ENCODE assay signal across 12 cellular contexts in genomic region chr10:102300289-102300843, GRCh38. TPM values are rescaled to one million over a fixed set of nuclear protein-coding genes. Genes with fewer than 3 reads are reported as not detected.
DNase-seq lines count a peak whose midpoint lies in the region; ATAC-seq, FAIRE-seq and TF ChIP-seq lines count a peak whose summit lies in the region.
"Had no signal": no experiment of that assay in that cellular context is flagged by ENCODE, and none has a peak within 500 bp of the region (broad histone marks: within the 10 kb centered on the region; RNA-seq: fewer than 3 reads in every experiment).

No MANE protein-coding gene starts in this region.

- DNase-seq in A172 (ENCODE audit: low spot score) = peak; percentile 82
- peak; percentile 79 for DNase-seq in GM23248
- no peak for DNase-seq in GM12878 (ENCODE audit: low read depth, low spot score)
- no peak for DNase-seq in keratinocyte (ENCODE audit: low read depth, low spot score)
- DNase-seq in sigmoid colon = no peak
- no peak for DNase-seq in NCI-H2029 treated with DMSO at 0.1 percent for 48 hours (lab: John Stamatoyannopoulos, UW)
- DNase-seq: COR-L47; cortex of kidney; Karpas-422; stimulated activated CD4-positive, alpha-beta T cell treated with anti-CD3 and anti-CD28 coated beads, Interleukin-4, amount 100 ng/mL, for 4 hours had no signal

- FAIRE-seq in GM12878 (lab: Jason Lieb, UNC) (no peak), keratinocyte (lab: Jason Lieb, UNC) (peak; percentile 36)

- H3K9ac ChIP-seq in GM23248 (peak overlapping the region; percentile 56), GM12878 (ENCODE audit: control insufficient read depth, insufficient read depth, low read length) (no peak overlapping the region), keratinocyte (ENCODE audit: control insufficient read depth, extremely low read depth, insufficient read depth, low read length) (no peak overlapping the region)

- H3K27me3 ChIP-seq in GM23248 (replicated peaks; ENCODE audit: insufficient read depth) (no peaks in the 10 kb centered on the region), GM12878 (replicated peaks in 1 of 2; ENCODE audit: control insufficient read depth in 2 of 2, insufficient read depth in 2 of 2, low read length in 1 of 2) (no peaks in the 10 kb centered on the region), keratinocyte (ENCODE audit: control insufficient read depth, extremely low read depth, insufficient read depth, low read length) (no peaks in the 10 kb centered on the region), sigmoid colon (no peaks in the 10 kb centered on the region)

- intact Hi-C loops in GM12878 (cut with micrococcal nuclease; ENCODE audit: unreplicated experiment) = no loop called here
- intact Hi-C loops in sigmoid colon (cut with DNase I) = no loop called here

- POLR2A ChIA-PET in GM12878 (lab: Charles Lee) = interaction anchor here (0.6 to 1.1 kb wide), 2 partner anchors 8 to 13 kb away, joined by 3 to 5 read pairs; no protein-coding TSS in a partner anchor

- no peak for TF ChIP-seq POLR2A in GM12878 (IDR thresholded peaks at IDR 0.05; ENCODE audit: low read depth, low read length)
- TF ChIP-seq POLR2A in sigmoid colon (IDR thresholded peaks at IDR 0.05) = no peak

- H3K9me1 ChIP-seq in keratinocyte (ENCODE audit: control insufficient read depth, extremely low read depth, insufficient read depth, low read length) = peaks cover 3% of the 10 kb centered on the region

- H3K4me1 ChIP-seq in GM23248 (ENCODE audit: insufficient read depth) (peaks cover 11% of the 10 kb centered on the region), GM12878 (ENCODE audit: control insufficient read depth, insufficient read depth, low read length) (peaks cover 7% of the 10 kb centered on the region), keratinocyte (ENCODE audit: control insufficient read depth, extremely low read depth, insufficient read depth, low read length) (peaks cover 12% of the 10 kb centered on the region), sigmoid colon (peaks cover 0 to 15% (median 12%) of the 10 kb centered on the region in 4 donors)

- TF ChIP-seq EP300 in GM12878 (IDR thresholded peaks at IDR 0.05; ENCODE audit: borderline replicate concordance in 1 of 2, control insufficient read depth in 1 of 2, low read depth in 2 of 2, low read length in 2 of 2) (no peak), sigmoid colon (IDR thresholded peaks at IDR 0.05) (no peak)

- H3K4me2 ChIP-seq in GM23248 (ENCODE audit: unreplicated experiment) (peak overlapping the region; percentile 52), GM12878 (ENCODE audit: control insufficient read depth, insufficient read depth) (peak overlapping the region; percentile 60), keratinocyte (ENCODE audit: control insufficient read depth, extremely low read depth, insufficient read depth, low read depth, low read length) (no peak overlapping the region)

- no peaks in the 10 kb centered on the region for H3K9me3 ChIP-seq in GM23248 (ENCODE audit: low read depth)
- H3K9me3 ChIP-seq in GM12878 (replicated peaks; ENCODE audit: control insufficient read depth, insufficient read depth, low read length) = no peaks in the 10 kb centered on the region
- H3K9me3 ChIP-seq in keratinocyte (ENCODE audit: control insufficient read depth, low read depth, low read length) = no peaks in the 10 kb centered on the region
- H3K9me3 ChIP-seq in sigmoid colon = no peaks in the 10 kb centered on the region

- H3K4me3 ChIP-seq in GM23248 = peak overlapping the region; percentile 32
- H3K4me3 ChIP-seq in GM12878 = no peak overlapping the region
- no peak overlapping the region for H3K4me3 ChIP-seq in keratinocyte (ENCODE audit: control insufficient read depth in 2 of 3, extremely low read depth in 1 of 3, insufficient read depth in 2 of 3, low read depth in 1 of 3, low read length in 3 of 3)
- no peak overlapping the region for H3K4me3 ChIP-seq in sigmoid colon

- in situ Hi-C loops in GM23248 (cut with MboI) (no loop called here), GM12878 (cut with MboI) (no loop called here)

- RAD21 ChIA-PET in GM12878 (lab: Charles Lee; ENCODE audit: unreplicated experiment) = no interaction called here

- H4K20me1 ChIP-seq in GM23248 (ENCODE audit: insufficient read depth) = no peaks in the 10 kb centered on the region; the same call in none of the 2 replicates
- no peaks in the 10 kb centered on the region for H4K20me1 ChIP-seq in GM12878 (ENCODE audit: control insufficient read depth, insufficient read depth)
- H4K20me1 ChIP-seq in keratinocyte (ENCODE audit: control insufficient read depth, extremely low read depth, insufficient read depth, low read length) = peaks cover 4% of the 10 kb centered on the region

- H3K36me3 ChIP-seq in GM23248 (ENCODE audit: low read depth) (no peaks in the 10 kb centered on the region), GM12878 (ENCODE audit: control insufficient read depth in 2 of 2, insufficient read depth in 2 of 2, low read length in 1 of 2) (peaks cover 0 to 2% of the 10 kb centered on the region in 2 experiments; a peak in 1 of 4 replicates), keratinocyte (ENCODE audit: control insufficient read depth in 2 of 2, extremely low read depth in 1 of 2, insufficient read depth in 2 of 2, low read length in 2 of 2) (peaks cover 0 to 4% of the 10 kb centered on the region in 2 experiments), sigmoid colon (no peaks in the 10 kb centered on the region)

- H3K9me2 ChIP-seq in GM23248 (ENCODE audit: insufficient read depth) = no peaks in the 10 kb centered on the region

- CTCF ChIA-PET in GM12878 (lab: Yijun Ruan, JAX) = interaction anchor here (0.9 to 1.5 kb wide), 3 partner anchors 12 to 51 kb away, joined by 3 to 4 read pairs (median 4); no protein-coding TSS in a partner anchor

- peaks cover 78% of the 10 kb centered on the region for H3K79me2 ChIP-seq in GM23248 (ENCODE audit: insufficient read depth)
- H3K79me2 ChIP-seq in GM12878 (ENCODE audit: control insufficient read depth, insufficient read depth, low read length) = peaks cover 13% of the 10 kb centered on the region
- H3K79me2 ChIP-seq in keratinocyte (ENCODE audit: control insufficient read depth, insufficient read depth, low read length) = peaks cover 37% of the 10 kb centered on the region

- WGBS in GM23248 (ENCODE audit: low coverage in 1 of 2, low lambda C conversion rate in 2 of 2, missing lambda C conversion rate in 2 of 2), 2 experiments = 48 to 50% methylated on average over 4 of the region's 4 CpGs
- WGBS in GM12878 (ENCODE audit: insufficient coverage, insufficient replicate concordance, low lambda C conversion rate, missing lambda C conversion rate) = 83% methylated on average over 4 of the region's 4 CpGs
- WGBS in sigmoid colon, 2 donors = 71 to 81% methylated on average over 4 of the region's 4 CpGs

- TF ChIP-seq RAD21 in GM12878 (IDR thresholded peaks at IDR 0.05; ENCODE audit: insufficient read depth, low read depth, low read length) = no peak

- H3K27ac ChIP-seq in GM23248 (peak overlapping the region; percentile 81), GM12878 (ENCODE audit: control insufficient read depth, insufficient read depth) (peak overlapping the region; percentile 6; the same call in 1 of the 2 replicates), keratinocyte (ENCODE audit: control insufficient read depth, insufficient read depth, low read length) (peak overlapping the region; percentile 4), sigmoid colon (no peak overlapping the region)

- SMC1A ChIA-PET in GM12878 (lab: Charles Lee; ENCODE audit: uncharacterized antibody, unreplicated experiment) = interaction anchor here (0.9 to 1.2 kb wide), 4 partner anchors 9 to 52 kb away, joined by 3 read pairs; no protein-coding TSS in a partner anchor

- peaks cover 20% of the 10 kb centered on the region for H3F3A ChIP-seq in GM23248 (ENCODE audit: insufficient read depth)

- ATAC-seq in GM12878 (peak; percentile 62), HG03520 (IDR thresholded peaks at IDR 0.05; ENCODE audit: unreplicated experiment) (no peak), HG03432 (IDR thresholded peaks at IDR 0.05; ENCODE audit: unreplicated experiment) (no peak)

- TF ChIP-seq CTCF in GM12878 (IDR thresholded peaks at IDR 0.05 in 2 of 3, conservative IDR thresholded peaks at IDR 0.05 in 1 of 3; ENCODE audit: control insufficient read depth in 2 of 3, extremely low read depth in 1 of 3, insufficient read depth in 1 of 3, low read depth in 3 of 3, low read length in 3 of 3) (no peak), keratinocyte (optimal IDR thresholded peaks at IDR 0.05 in 1 of 3, IDR thresholded peaks at IDR 0.05 in 1 of 3, conservative IDR thresholded peaks at IDR 0.05 in 1 of 3; ENCODE audit: extremely low read depth in 1 of 3, insufficient read depth in 2 of 3, low read length in 3 of 3) (no peak), sigmoid colon (IDR thresholded peaks at IDR 0.05) (no peak)

- dilution Hi-C loops in keratinocyte (cut with MboI; ENCODE audit: extremely low pct_ligation_motif_present, low sequenced_read_pairs) = no loop called here

- BruUV-seq in GM12878 (replicated peaks; lab: Mats Ljungman, UMichigan) = no TSS peak

- H2AFZ ChIP-seq in GM23248 (no peak overlapping the region), GM12878 (ENCODE audit: control insufficient read depth, low read depth, low read length) (no peak overlapping the region), keratinocyte (ENCODE audit: control insufficient read depth, low read length) (no peak overlapping the region)

RNA-seq across cellular contexts. Expression of gene GBF1, which starts 55.0 kb away (rescaled TPM):
- 31.9 and 32.9 TPM in 2 replicates for total RNA-seq in A172 (2014; rRNA removed; shearing (Covaris generic))
- 43.9 and 48.7 TPM in 2 replicates for total RNA-seq in GM23248 (2014; rRNA removed; shearing (Covaris generic))
- 28.1 and 29.8 TPM in 2 replicates for polyA plus RNA-seq in GM23248 (2016; fragmentation: Nextera tagmentation; extraction: Ambion mirVana)
- total RNA-seq in GM12878 (2013; cell fraction: nucleolus; rRNA removed) = 47.9 and 50.1 TPM in 2 replicates
- total RNA-seq in GM12878 (2014; rRNA removed) = 21.4 and 23.0 TPM in 2 replicates
- 13.3 and 13.8 TPM in 2 replicates for total RNA-seq in GM12878 (2014; rRNA removed; fragmentation: Illumina TruSeq; extraction: Trizol)
- total RNA-seq in GM12878 (2021) = 38.8 and 42.0 TPM in 2 replicates
- 23.0 TPM for polyA plus RNA-seq in GM12878 (2011; ENCODE audit: low read depth)
- polyA plus RNA-seq in GM12878 (2011; rRNA removed) = 6.5 and 20.7 TPM in 2 replicates
- polyA plus RNA-seq in GM12878 (2011; cell fraction: cytosol; rRNA removed) = 15.0 and 20.8 TPM in 2 replicates
- polyA plus RNA-seq in GM12878 (2011; cell fraction: nucleus; rRNA removed) = 46.7 and 52.1 TPM in 2 replicates
- polyA plus RNA-seq in GM12878 (2012) = 29.0 and 31.0 TPM in 2 replicates
- 25.5 and 30.4 TPM in 2 replicates for polyA plus RNA-seq in GM12878 (2014; fragmentation: Illumina TruSeq; extraction: Trizol)
- 1 to 10 TPM in 1 of 2 experiments, under 1 TPM in 1; 0.82 to 1.2 TPM for polyA plus RNA-seq in GM12878 (2014; fragmentation: Nextera tagmentation; extraction: Ambion mirVana)
- polyA plus RNA-seq in GM12878 (2014; rRNA removed) = 19.6 and 24.3 TPM in 2 replicates
- polyA plus RNA-seq in GM12878 (2016; fragmentation: Nextera tagmentation; extraction: Ambion mirVana) = 10 to 100 TPM; 29.5 to 35.6 TPM
- 30.3 and 46.3 TPM in 2 replicates for polyA minus RNA-seq in GM12878 (2011; rRNA and poly(A)+ RNA removed)
- polyA minus RNA-seq in GM12878 (2011; cell fraction: cytosol; rRNA and poly(A)+ RNA removed) = 16.7 and 19.4 TPM in 2 replicates
- polyA minus RNA-seq in GM12878 (2011; cell fraction: nucleus; rRNA and poly(A)+ RNA removed) = 38.2 and 44.3 TPM in 2 replicates
- polyA plus RNA-seq in keratinocyte = 14.7 to 27.0 TPM (median 17.4 TPM) in 3 replicates
- 9.5 TPM for polyA plus RNA-seq in keratinocyte (2011; ENCODE audit: low read depth)
- 17.5 and 18.3 TPM in 2 replicates for polyA plus RNA-seq in keratinocyte (2011; cell fraction: cytosol; rRNA removed)
- polyA plus RNA-seq in keratinocyte (2011; cell fraction: nucleus; rRNA removed) = 51.6 and 59.4 TPM in 2 replicates
- 18.5 and 35.6 TPM in 2 replicates for polyA plus RNA-seq in keratinocyte (2012; ENCODE audit: low replicate concordance)
- 46.2 to 106 TPM (median 67.6 TPM) in 3 replicates for polyA minus RNA-seq in keratinocyte
- 27.8 TPM for polyA minus RNA-seq in keratinocyte (2011; cell fraction: cytosol; rRNA and poly(A)+ RNA removed)
- 62.0 and 97.2 TPM in 2 replicates for polyA minus RNA-seq in keratinocyte (2011; cell fraction: nucleus; rRNA and poly(A)+ RNA removed)
- 10 to 100 TPM; 18.1 to 38.2 (median 21.4) TPM for total RNA-seq in sigmoid colon
- polyA plus RNA-seq in sigmoid colon = 10 to 100 TPM in 2 of 3 donors, 1 to 10 TPM in 1; 8.4 to 28.7 (median 14.8) TPM

RNA-seq across cellular contexts. Expression of gene PITX3, which starts 59.1 kb away (rescaled TPM):
- not detected in 2 replicates for total RNA-seq in A172 (2014; rRNA removed; shearing (Covaris generic))
- total RNA-seq in GM23248 (2014; rRNA removed; shearing (Covaris generic)) = not detected in 2 replicates
- polyA plus RNA-seq in GM23248 (2016; fragmentation: Nextera tagmentation; extraction: Ambion mirVana) (not detected in 2 replicates), GM12878 (2011; rRNA removed) (not detected in 2 replicates), GM12878 (2014; fragmentation: Illumina TruSeq; extraction: Trizol) (not detected in 2 replicates), GM12878 (2014; fragmentation: Nextera tagmentation; extraction: Ambion mirVana) (not detected), GM12878 (2014; rRNA removed) (not detected in 2 replicates), GM12878 (2016; fragmentation: Nextera tagmentation; extraction: Ambion mirVana) (not detected), keratinocyte (not detected in 3 replicates), sigmoid colon (not detected)
- total RNA-seq in GM12878 (2013; cell fraction: nucleolus; rRNA removed) = not detected in 2 replicates
- total RNA-seq in GM12878 (2014; rRNA removed) (not detected in 2 replicates), GM12878 (2014; rRNA removed; fragmentation: Illumina TruSeq; extraction: Trizol) (not detected in 2 replicates), GM12878 (2021) (not detected in 2 replicates), sigmoid colon (not detected)
- polyA plus RNA-seq in GM12878 (2011; ENCODE audit: low read depth) = not detected
- polyA plus RNA-seq in GM12878 (2011; cell fraction: cytosol; rRNA removed) = not detected in 2 replicates
- not detected in 2 replicates for polyA plus RNA-seq in GM12878 (2011; cell fraction: nucleus; rRNA removed)
- polyA plus RNA-seq in GM12878 (2012) = not detected in 2 replicates
- not detected in 2 replicates for polyA minus RNA-seq in GM12878 (2011; rRNA and poly(A)+ RNA removed)
- polyA minus RNA-seq in GM12878 (2011; cell fraction: cytosol; rRNA and poly(A)+ RNA removed) = not detected in 2 replicates
- polyA minus RNA-seq in GM12878 (2011; cell fraction: nucleus; rRNA and poly(A)+ RNA removed) = not detected in 2 replicates
- polyA plus RNA-seq in keratinocyte (2011; ENCODE audit: low read depth) = not detected
- polyA plus RNA-seq in keratinocyte (2011; cell fraction: cytosol; rRNA removed) = not detected in 2 replicates
- polyA plus RNA-seq in keratinocyte (2011; cell fraction: nucleus; rRNA removed) = not detected in 2 replicates
- not detected in 2 replicates for polyA plus RNA-seq in keratinocyte (2012; ENCODE audit: low replicate concordance)
- polyA minus RNA-seq in keratinocyte = not detected in 3 replicates
- not detected for polyA minus RNA-seq in keratinocyte (2011; cell fraction: cytosol; rRNA and poly(A)+ RNA removed)
- not detected in 2 replicates for polyA minus RNA-seq in keratinocyte (2011; cell fraction: nucleus; rRNA and poly(A)+ RNA removed)

Comparison
In these comparisons a context has a peak if more than half of its experiments do, and no peak if none do; other contexts are left out.
1. DNase-seq: peak in A172 (single experiment) and GM23248 (single experiment); none in GM12878 (single experiment), keratinocyte (single experiment), sigmoid colon (single experiment) and NCI-H2029 treated with DMSO at 0.1 percent for 48 hours (single experiment).
2. H3K27ac ChIP-seq: peak in GM23248 (single experiment), GM12878 (single experiment) and keratinocyte (single experiment); none in sigmoid colon (0 of 4).